8 cellular contexts compared by ENCODE assay signal in the genomic region with DNA sequence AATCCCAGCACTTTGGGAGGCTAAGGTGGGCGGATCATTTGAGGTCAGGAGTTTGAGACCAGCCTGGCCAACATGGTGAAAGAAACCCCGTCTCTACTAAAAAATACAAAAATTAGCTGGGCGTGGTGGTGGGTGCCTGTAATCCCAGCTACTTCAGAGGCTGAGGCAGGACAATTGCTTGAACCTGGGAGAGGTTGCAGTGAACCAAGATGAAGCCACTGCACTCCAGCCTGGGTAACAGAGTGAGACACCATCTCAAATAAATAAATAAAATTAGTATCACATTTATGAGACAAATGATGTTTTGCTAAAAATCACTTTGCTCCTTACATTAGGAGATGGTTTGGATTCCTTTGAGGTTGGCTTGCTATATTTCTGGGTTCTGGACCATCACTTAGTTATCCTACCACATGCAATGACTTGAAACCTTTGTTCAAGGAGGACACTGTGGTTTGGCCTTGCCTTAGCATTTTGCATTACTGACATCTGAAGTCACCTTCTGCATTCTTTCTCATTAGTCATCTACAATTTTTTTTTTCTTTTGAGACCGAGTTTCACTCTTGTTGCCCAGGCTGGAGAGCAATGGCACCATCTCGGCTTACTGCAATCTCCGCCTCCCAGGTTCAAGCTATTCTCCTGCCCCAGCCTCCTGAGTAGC.
DNase-seq lines count a peak whose midpoint lies in the region; TF ChIP-seq lines count a peak whose summit lies in the region.
"Not testable (repeated sequence)": the region's sequence is repeated elsewhere in the genome, so short reads cannot be mapped to it uniquely, and the experiment has no call there.

No MANE protein-coding gene starts in this region.

- POLR2A ChIA-PET in RWPE1 (lab: Yijun Ruan, JAX; ENCODE audit: low non-redundant PET) = not testable (repeated sequence)

- not testable (repeated sequence) for TF ChIP-seq CTCF in RWPE1 (conservative IDR thresholded peaks at IDR 0.05; ENCODE audit: low read depth); astrocyte of the cerebellum (IDR thresholded peaks at IDR 0.05; ENCODE audit: low read depth, low read length, missing control alignments); epithelial cell of proximal tubule (conservative IDR thresholded peaks at IDR 0.05; ENCODE audit: low read depth, low read length); retinal pigment epithelial cell (conservative IDR thresholded peaks at IDR 0.05; ENCODE audit: low read depth, low read length)

- peak; percentile 92 for DNase-seq in A172 (ENCODE audit: low spot score)
- peak; percentile 95 for DNase-seq in EL
- peak; percentile 90 for DNase-seq in HS-5 (ENCODE audit: low read depth)
- peak; percentile 63 for DNase-seq in RWPE1 (ENCODE audit: low spot score)
- DNase-seq in astrocyte of the cerebellum (ENCODE audit: low read depth) = peak; percentile 87
- peak; percentile 74 for DNase-seq in epithelial cell of proximal tubule (ENCODE audit: low read depth)
- peak; percentile 54 for DNase-seq in hepatic stellate cell (ENCODE audit: low spot score)
- DNase-seq in retinal pigment epithelial cell (ENCODE audit: low read depth) = peak; percentile 34

- in situ Hi-C loops in astrocyte of the cerebellum (cut with HindIII; ENCODE audit: low sequenced_read_pairs) = not testable (repeated sequence)

- CTCF ChIA-PET in RWPE1 (lab: Yijun Ruan, JAX) = not testable (repeated sequence)

- not testable (repeated sequence) for H3K4me3 ChIP-seq in astrocyte of the cerebellum (ENCODE audit: low read depth, low read length); epithelial cell of proximal tubule (ENCODE audit: low read depth, low read length); retinal pigment epithelial cell (ENCODE audit: low read length)

- H3K27ac ChIP-seq in RWPE1 = peak overlapping the region; percentile 77

Comparison
In these comparisons a context has a peak if more than half of its experiments do, and no peak if none do; other contexts are left out.
1. DNase-seq: peak in every context shown above with its lines; median percentile 95 in EL; 92 in A172; 90 in HS-5; 87 in astrocyte of the cerebellum; 74 in epithelial cell of proximal tubule; 63 in RWPE1; 54 in hepatic stellate cell; 34 in retinal pigment epithelial cell.